Comparison of ENCODE assay signal across 20 cellular contexts in genomic region chr4:108157655-108158054, GRCh38. TPM values are rescaled to one million over a fixed set of nuclear protein-coding genes. Genes with fewer than 3 reads are reported as not detected.
DNase-seq lines count a peak whose midpoint lies in the region; ATAC-seq and TF ChIP-seq lines count a peak whose summit lies in the region.
"Had no signal": no experiment of that assay in that cellular context is flagged by ENCODE, and none has a peak within 500 bp of the region (broad histone marks: within the 10 kb centered on the region; RNA-seq: fewer than 3 reads in every experiment).

No MANE protein-coding gene starts in this region.

- no peaks in the 10 kb centered on the region for H3K9me3 ChIP-seq in CD4-positive, alpha-beta T cell (ENCODE audit: control insufficient read depth, low read length)
- no peaks in the 10 kb centered on the region for H3K9me3 ChIP-seq in naive thymus-derived CD4-positive, alpha-beta T cell (ENCODE audit: control insufficient read depth in 2 of 3, low read length in 3 of 3)
- H3K9me3 ChIP-seq: A549, gastrocnemius medialis, Peyer's patch, right atrium auricular region, SJCRH30 had no signal

- intact Hi-C loops in CD4-positive, alpha-beta T cell (cut with DNase I, micrococcal nuclease): no loop called here
- intact Hi-C loops in naive thymus-derived CD4-positive, alpha-beta T cell (cut with micrococcal nuclease): loop anchor here in 1 of 2 donors (2.0 kb wide), 1 partner anchor 15 kb away; no protein-coding TSS in a partner anchor

- H3K27me3 ChIP-seq in CD4-positive, alpha-beta T cell (ENCODE audit: control insufficient read depth, insufficient read depth, low read length): no peaks in the 10 kb centered on the region
- H3K27me3 ChIP-seq in naive thymus-derived CD4-positive, alpha-beta T cell (ENCODE audit: control insufficient read depth in 2 of 2, insufficient read depth in 2 of 2, low read length in 2 of 2): no peaks in the 10 kb centered on the region
- H3K27me3 ChIP-seq: Peyer's patch, right atrium auricular region, SJCRH30 had no signal

- peak overlapping the region; percentile 77 for H3K4me3 ChIP-seq in naive thymus-derived CD4-positive, alpha-beta T cell (ENCODE audit: low read length)
- H3K4me3 ChIP-seq: A549, gastrocnemius medialis, Peyer's patch, right atrium auricular region, SJCRH30 had no signal

- H3K36me3 ChIP-seq in naive thymus-derived CD4-positive, alpha-beta T cell (ENCODE audit: control insufficient read depth in 2 of 3, insufficient read depth in 3 of 3, low read length in 3 of 3): peaks cover 0 to 23% (median 16%) of the 10 kb centered on the region in 3 experiments
- H3K36me3 ChIP-seq: gastrocnemius medialis, Peyer's patch, right atrium auricular region had no signal

- no peak for TF ChIP-seq CTCF in CD4-positive, alpha-beta T cell (IDR thresholded peaks at IDR 0.05)

- peaks cover 74% of the 10 kb centered on the region for H3K4me1 Mint-ChIP-seq in T-helper 2 cell treated with Interferon-gamma antibody and Interleukin-4, amounts not matched to agents 5 μg/mL and 100 μg/mL, for 36 hours (ENCODE audit: low read depth)
- H3K4me1 Mint-ChIP-seq in CD4-positive, alpha-beta T cell (ENCODE audit: low read depth): peaks cover 87% of the 10 kb centered on the region
- peaks cover 72 to 84% (median 83%) of the 10 kb centered on the region in 3 donors for H3K4me1 Mint-ChIP-seq in T-cell
- peaks cover 19 to 86% (median 66%) of the 10 kb centered on the region in 7 donors for H3K4me1 Mint-ChIP-seq in naive thymus-derived CD4-positive, alpha-beta T cell
- peaks cover 7 to 18% of the 10 kb centered on the region in 2 donors for H3K4me1 Mint-ChIP-seq in natural killer cell treated with Interleukin-12 subunit alpha and Interleukin-12 subunit beta and Interleukin-15 and Interleukin-18, amount 100 ng/mL, for 72 hours (ENCODE audit: low read depth in 2 of 2)

- peaks cover 66% of the 10 kb centered on the region for H3K36me3 Mint-ChIP-seq in T-helper 2 cell treated with Interferon-gamma antibody and Interleukin-4, amounts not matched to agents 5 μg/mL and 100 μg/mL, for 36 hours (ENCODE audit: low read depth)
- peaks cover 85% of the 10 kb centered on the region for H3K36me3 Mint-ChIP-seq in CD4-positive, alpha-beta T cell (ENCODE audit: low read depth)
- H3K36me3 Mint-ChIP-seq in T-cell: peaks cover 53% of the 10 kb centered on the region
- H3K36me3 Mint-ChIP-seq in naive thymus-derived CD4-positive, alpha-beta T cell: peaks cover 11 to 70% (median 56%) of the 10 kb centered on the region in 5 donors
- H3K36me3 Mint-ChIP-seq in natural killer cell treated with Interleukin-12 subunit alpha and Interleukin-12 subunit beta and Interleukin-15 and Interleukin-18, amount 100 ng/mL, for 72 hours: no peaks in the 10 kb centered on the region

- H3K27ac ChIP-seq in CD4-positive, alpha-beta T cell (ENCODE audit: low read depth, low read length): peak overlapping the region; percentile 47
- H3K27ac ChIP-seq in naive thymus-derived CD4-positive, alpha-beta T cell (ENCODE audit: low read depth, low read length): peak overlapping the region; percentile 87
- H3K27ac ChIP-seq: A549, gastrocnemius medialis, Peyer's patch, right atrium auricular region, SJCRH30 had no signal

- POLR2A ChIA-PET in CD4-positive, alpha-beta T cell (lab: Charles Lee): interaction anchor here (0.7 to 15.5 kb wide), 14 partner anchors 9 to 336 kb away, joined by 3 to 229 read pairs (median 6); partner anchors contain the start of gene LEF1
- POLR2A ChIA-PET in T-cell (lab: Charles Lee): no interaction called here
- POLR2A ChIA-PET in naive thymus-derived CD4-positive, alpha-beta T cell (lab: Charles Lee): interaction anchor here (0.6 to 13.0 kb wide), 21 partner anchors 7 to 221 kb away, joined by 3 to 191 read pairs (median 5); partner anchors contain the start of gene LEF1

- CTCF ChIA-PET in CD4-positive, alpha-beta T cell (lab: Charles Lee): interaction anchor here (1.7 to 2.7 kb wide), 2 partner anchors 13 to 128 kb away, joined by 7 to 8 read pairs; no protein-coding TSS in a partner anchor
- CTCF ChIA-PET in T-cell (lab: Charles Lee): interaction anchor here (0.6 to 1.8 kb wide), 7 partner anchors 11 to 417 kb away, joined by 3 to 6 read pairs (median 3); partner anchors contain the start of gene LEF1 (in 1 of the 2)
- CTCF ChIA-PET in naive thymus-derived CD4-positive, alpha-beta T cell (lab: Charles Lee): interaction anchor here (0.6 to 4.7 kb wide), 11 partner anchors 11 to 355 kb away, joined by 3 to 22 read pairs (median 5); partner anchors contain the start of gene LEF1

- H3K9me3 Mint-ChIP-seq in T-helper 2 cell treated with Interferon-gamma antibody and Interleukin-4, amounts not matched to agents 5 μg/mL and 100 μg/mL, for 36 hours: no peaks in the 10 kb centered on the region
- H3K9me3 Mint-ChIP-seq in CD4-positive, alpha-beta T cell: no peaks in the 10 kb centered on the region
- H3K9me3 Mint-ChIP-seq in T-cell: no peaks in the 10 kb centered on the region
- H3K9me3 Mint-ChIP-seq in naive thymus-derived CD4-positive, alpha-beta T cell: no peaks in the 10 kb centered on the region
- H3K9me3 Mint-ChIP-seq in natural killer cell treated with Interleukin-12 subunit alpha and Interleukin-12 subunit beta and Interleukin-15 and Interleukin-18, amount 100 ng/mL, for 72 hours: no peaks in the 10 kb centered on the region

- no peak for DNase-seq in T-helper 2 cell treated with Interferon-gamma antibody and Interleukin-4, amounts not matched to agents 5 μg/mL and 100 μg/mL, for 36 hours (ENCODE audit: low spot score)
- DNase-seq in T-helper 2 cell (no peak), T-cell (no peak), Kasumi-1 (lab: John Stamatoyannopoulos, UW) (no peak)
- no peak for DNase-seq in CD4-positive, alpha-beta T cell
- peak in 1 of 9 donors; percentile 38 for DNase-seq in naive thymus-derived CD4-positive, alpha-beta T cell
- no peak for DNase-seq in stimulated activated CD4-positive, alpha-beta T cell treated with anti-CD3 and anti-CD28 coated beads, Interleukin-4, amount 100 ng/mL, for 4 hours
- DNase-seq in natural killer cell treated with Interleukin-12 subunit alpha and Interleukin-12 subunit beta and Interleukin-15 and Interleukin-18, amount 100 ng/mL, for 72 hours (ENCODE audit: low spot score): no peak
- DNase-seq: activated gamma-delta T cell treated with Interleukin-2 at 50 U/mL for 16 hours; C1 segment of cervical spinal cord; DMS 273 treated with DMSO at 0.1 percent for 48 hours; effector CD8-positive, alpha-beta T cell; gastrocnemius medialis; NCI-H1417 treated with DMSO at 0.1 percent for 48 hours; Peyer's patch; SJCRH30 had no signal

- no peaks in the 10 kb centered on the region for H3K27me3 Mint-ChIP-seq in T-helper 2 cell treated with Interferon-gamma antibody and Interleukin-4, amounts not matched to agents 5 μg/mL and 100 μg/mL, for 36 hours (ENCODE audit: low read depth)
- H3K27me3 Mint-ChIP-seq in CD4-positive, alpha-beta T cell: no peaks in the 10 kb centered on the region
- H3K27me3 Mint-ChIP-seq in T-cell: peaks cover 0 to 4% of the 10 kb centered on the region in 2 donors
- no peaks in the 10 kb centered on the region for H3K27me3 Mint-ChIP-seq in naive thymus-derived CD4-positive, alpha-beta T cell
- peaks cover 11 to 21% of the 10 kb centered on the region in 2 donors for H3K27me3 Mint-ChIP-seq in natural killer cell treated with Interleukin-12 subunit alpha and Interleukin-12 subunit beta and Interleukin-15 and Interleukin-18, amount 100 ng/mL, for 72 hours

- peak overlapping the region; percentile 59 for H3K4me3 Mint-ChIP-seq in T-helper 2 cell treated with Interferon-gamma antibody and Interleukin-4, amounts not matched to agents 5 μg/mL and 100 μg/mL, for 36 hours
- peak overlapping the region; percentile 87 for H3K4me3 Mint-ChIP-seq in CD4-positive, alpha-beta T cell
- peak overlapping the region; percentile 84 to 100 (median 99) for H3K4me3 Mint-ChIP-seq in T-cell
- H3K4me3 Mint-ChIP-seq in naive thymus-derived CD4-positive, alpha-beta T cell: peak overlapping the region; percentile 77 to 100 (median 97)
- H3K4me3 Mint-ChIP-seq in natural killer cell treated with Interleukin-12 subunit alpha and Interleukin-12 subunit beta and Interleukin-15 and Interleukin-18, amount 100 ng/mL, for 72 hours: no peak overlapping the region

- no peak overlapping the region for H3K27ac Mint-ChIP-seq in T-helper 2 cell treated with Interferon-gamma antibody and Interleukin-4, amounts not matched to agents 5 μg/mL and 100 μg/mL, for 36 hours
- H3K27ac Mint-ChIP-seq in CD4-positive, alpha-beta T cell: peak overlapping the region; percentile 79
- H3K27ac Mint-ChIP-seq in T-cell: peak overlapping the region; percentile 85 to 96
- peak overlapping the region; percentile 35 to 97 (median 92) for H3K27ac Mint-ChIP-seq in naive thymus-derived CD4-positive, alpha-beta T cell
- H3K27ac Mint-ChIP-seq in natural killer cell treated with Interleukin-12 subunit alpha and Interleukin-12 subunit beta and Interleukin-15 and Interleukin-18, amount 100 ng/mL, for 72 hours: no peak overlapping the region

- ATAC-seq in CD4-positive, alpha-beta T cell (ENCODE audit: poor library complexity): no peak
- ATAC-seq in T-cell (replicated peaks in 1 of 4): no peak
- no peak for ATAC-seq in naive thymus-derived CD4-positive, alpha-beta T cell
- ATAC-seq in natural killer cell treated with Interleukin-12 subunit alpha and Interleukin-12 subunit beta and Interleukin-15 and Interleukin-18, amount 100 ng/mL, for 72 hours: no peak
- ATAC-seq: A549, esophagus mucosa, gastrocnemius medialis had no signal

- H3K4me1 ChIP-seq in naive thymus-derived CD4-positive, alpha-beta T cell (ENCODE audit: control insufficient read depth in 2 of 2, insufficient read depth in 2 of 2, low read length in 2 of 2): peaks cover 50 to 55% of the 10 kb centered on the region in 2 donors
- H3K4me1 ChIP-seq: A549, gastrocnemius medialis, Peyer's patch, right atrium auricular region had no signal

RNA-seq across cellular contexts. Expression of gene LEF1, which starts 11.1 kb away (rescaled TPM):
- 100 to 1,000 TPM; 409 to 438 TPM for total RNA-seq in CD4-positive, alpha-beta T cell
- total RNA-seq in T-cell: 100 to 1,000 TPM; 412 to 776 (median 500) TPM
- 100 to 1,000 TPM; 270 to 830 (median 674) TPM for total RNA-seq in naive thymus-derived CD4-positive, alpha-beta T cell
- polyA plus RNA-seq in naive thymus-derived CD4-positive, alpha-beta T cell: 100 to 1,000 TPM; 637 to 928 TPM
- total RNA-seq in natural killer cell treated with Interleukin-12 subunit alpha and Interleukin-12 subunit beta and Interleukin-15 and Interleukin-18, amount 100 ng/mL, for 72 hours: 10 to 100 TPM in 1 of 2 donors, 1 to 10 TPM in 1; 8.4 to 22.7 TPM
- total RNA-seq: G401 had no signal
- polyA plus RNA-seq: A549 had no signal

Comparison
In these comparisons a context has a peak if more than half of its experiments do, and no peak if none do; other contexts are left out.
1. H3K27ac Mint-ChIP-seq: peak in CD4-positive, alpha-beta T cell (single experiment), T-cell (2 of 2) and naive thymus-derived CD4-positive, alpha-beta T cell (9 of 9); none in T-helper 2 cell treated with Interferon-gamma antibody and Interleukin-4, amounts not matched to agents 5 μg/mL and 100 μg/mL, for 36 hours (single experiment) and natural killer cell treated with Interleukin-12 subunit alpha and Interleukin-12 subunit beta and Interleukin-15 and Interleukin-18, amount 100 ng/mL, for 72 hours (0 of 2).
2. RNA of gene LEF1, which starts 11.1 kb away (total RNA-seq): 270 to 830 TPM in naive thymus-derived CD4-positive, alpha-beta T cell, 412 to 776 TPM in T-cell and 409 to 438 TPM in CD4-positive, alpha-beta T cell; 8.4 to 22.7 TPM in natural killer cell treated with Interleukin-12 subunit alpha and Interleukin-12 subunit beta and Interleukin-15 and Interleukin-18, amount 100 ng/mL, for 72 hours; every median in the first group is over 10 times any median in the second.
3. POLR2A ChIA-PET loops: an anchor here in CD4-positive, alpha-beta T cell (0.7 to 15.5 kb wide) and naive thymus-derived CD4-positive, alpha-beta T cell (0.6 to 13.0 kb wide); none called in T-cell.